Comparison of ENCODE assay signal across 23 cellular contexts in genomic region chr16:46907061-46907774, GRCh38. TPM values are rescaled to one million over a fixed set of nuclear protein-coding genes. Genes with fewer than 3 reads are reported as not detected.
DNase-seq lines count a peak whose midpoint lies in the region; ATAC-seq and TF ChIP-seq lines count a peak whose summit lies in the region.
"Had no signal": no experiment of that assay in that cellular context is flagged by ENCODE, and none has a peak within 500 bp of the region (broad histone marks: within the 10 kb centered on the region; RNA-seq: fewer than 3 reads in every experiment).

No MANE protein-coding gene starts in this region.

- TF ChIP-seq POLR2A in testis (IDR thresholded peaks at IDR 0.05): no peak

- H3K4me1 Mint-ChIP-seq in activated CD4-positive, alpha-beta T cell treated with anti-CD3 and anti-CD28 coated beads, Interleukin-2, amount 10 ng/mL, durations not matched to agents 7 days and 5 days: peaks cover 15% of the 10 kb centered on the region

- CTCF ChIA-PET in activated CD4-positive, alpha-beta T cell treated with anti-CD3 and anti-CD28 coated beads, Interleukin-2, amount 10 ng/mL, durations not matched to agents 7 days and 5 days (lab: Charles Lee): interaction anchor here (1.1 to 1.7 kb wide), 2 partner anchors 53 to 233 kb away, joined by 4 to 6 read pairs; no protein-coding TSS in a partner anchor

- 49 to 50% methylated on average over 12 of the region's 12 CpGs for WGBS in testis, 2 donors

- peak overlapping the region; percentile 82 for H3K27ac ChIP-seq in angular gyrus (ENCODE audit: low read depth, low read length)
- peak overlapping the region; percentile 61 to 70 for H3K27ac ChIP-seq in testis
- H3K27ac ChIP-seq: C4-2B, foreskin keratinocyte, upper lobe of right lung, VCaP had no signal

- no peaks in the 10 kb centered on the region for H3K36me3 Mint-ChIP-seq in activated CD4-positive, alpha-beta T cell treated with anti-CD3 and anti-CD28 coated beads, Interleukin-2, amount 10 ng/mL, durations not matched to agents 7 days and 5 days (ENCODE audit: low read depth)
- H3K36me3 Mint-ChIP-seq: activated naive CD8-positive, alpha-beta T cell had no signal

- no peak for DNase-seq in activated CD4-positive, alpha-beta T cell treated with anti-CD3 and anti-CD28 coated beads, Interleukin-2, amount 10 ng/mL, durations not matched to agents 7 days and 5 days
- DNase-seq in activated CD4-positive, alpha-beta T cell treated with anti-CD3 and anti-CD28 coated beads for 4 hours: no peak
- DNase-seq in myocyte (ENCODE audit: low read depth): peak; percentile 34
- DNase-seq in testis: peak; percentile 82
- no peak for DNase-seq in head of caudate nucleus
- no peak for DNase-seq in activated gamma-delta T cell (lab: John Stamatoyannopoulos, UW)
- DNase-seq: activated CD4-positive, alpha-beta memory T cell treated with anti-CD3 and anti-CD28 coated beads, Interleukin-2, amount 10 ng/mL, durations not matched to agents 7 days and 5 days; activated T-cell treated with anti-CD3 and anti-CD28 coated beads, Interleukin-2, amount 50 U/mL, for 24 hours; body of pancreas; foreskin keratinocyte; GDM1; kidney glomerular epithelial cell; NCI-H510A treated with DMSO at 0.1 percent for 48 hours; stimulated activated CD4-positive, alpha-beta T cell treated with anti-CD3 and anti-CD28 coated beads, Interleukin-12 subunit alpha, Interleukin-12 subunit beta, amount 100 ng/mL, for 4 hours; upper lobe of right lung had no signal

- ATAC-seq in GM19397 (IDR thresholded peaks at IDR 0.05; ENCODE audit: unreplicated experiment): no peak
- ATAC-seq: body of pancreas, foreskin keratinocyte, HCT116, upper lobe of right lung had no signal

- no peaks in the 10 kb centered on the region for H3K27me3 Mint-ChIP-seq in activated CD4-positive, alpha-beta T cell treated with anti-CD3 and anti-CD28 coated beads, Interleukin-2, amount 10 ng/mL, durations not matched to agents 7 days and 5 days
- H3K27me3 Mint-ChIP-seq: activated CD4-positive, alpha-beta memory T cell treated with anti-CD3 and anti-CD28 coated beads, Interleukin-2, amount 10 ng/mL, durations not matched to agents 7 days and 5 days; activated naive CD8-positive, alpha-beta T cell; activated T-cell treated with anti-CD3 and anti-CD28 coated beads, Interleukin-2, amount 50 U/mL, for 24 hours; dendritic cell treated with granulocyte-macrophage colony-stimulating factor and Interleukin-4, amounts not matched to agents 40 ng/mL and 50 ng/mL, for 4 days had no signal

- H3K36me3 ChIP-seq in testis (ENCODE audit: low read depth, missing control alignments): no peaks in the 10 kb centered on the region
- H3K36me3 ChIP-seq: upper lobe of right lung had no signal

- no peaks in the 10 kb centered on the region for H3K27me3 ChIP-seq in testis
- H3K27me3 ChIP-seq: body of pancreas, foreskin keratinocyte, upper lobe of right lung had no signal

- intact Hi-C loops in testis (cut with DNase I; ENCODE audit: low total_unique reads): loop anchor here (5.0 kb wide), 1 partner anchor 50 kb away; no protein-coding TSS in a partner anchor
- intact Hi-C loops in head of caudate nucleus (cut with DNase I): loop anchor here (5.0 kb wide), 1 partner anchor 55 kb away; no protein-coding TSS in a partner anchor

- H3K9me3 ChIP-seq in testis: no peaks in the 10 kb centered on the region
- H3K9me3 ChIP-seq: body of pancreas, upper lobe of right lung had no signal

- POLR2A ChIA-PET in activated CD4-positive, alpha-beta T cell treated with anti-CD3 and anti-CD28 coated beads, Interleukin-2, amount 10 ng/mL, durations not matched to agents 7 days and 5 days (lab: Charles Lee): no interaction called here

- peaks cover 22% of the 10 kb centered on the region for H3K4me1 ChIP-seq in testis
- H3K4me1 ChIP-seq: foreskin keratinocyte, upper lobe of right lung had no signal

- peak overlapping the region; percentile 17 for H3K27ac Mint-ChIP-seq in activated CD4-positive, alpha-beta T cell treated with anti-CD3 and anti-CD28 coated beads, Interleukin-2, amount 10 ng/mL, durations not matched to agents 7 days and 5 days
- H3K27ac Mint-ChIP-seq: activated CD4-positive, alpha-beta memory T cell treated with anti-CD3 and anti-CD28 coated beads, Interleukin-2, amount 10 ng/mL, durations not matched to agents 7 days and 5 days; activated naive CD8-positive, alpha-beta T cell; activated T-cell treated with anti-CD3 and anti-CD28 coated beads, Interleukin-2, amount 50 U/mL, for 24 hours; dendritic cell treated with granulocyte-macrophage colony-stimulating factor and Interleukin-4, amounts not matched to agents 40 ng/mL and 50 ng/mL, for 4 days; nephron had no signal

- no peak for TF ChIP-seq CTCF in testis (IDR thresholded peaks at IDR 0.05)

- no peak overlapping the region for H3K4me3 Mint-ChIP-seq in activated CD4-positive, alpha-beta T cell treated with anti-CD3 and anti-CD28 coated beads, Interleukin-2, amount 10 ng/mL, durations not matched to agents 7 days and 5 days
- H3K4me3 Mint-ChIP-seq: activated CD4-positive, alpha-beta memory T cell treated with anti-CD3 and anti-CD28 coated beads, Interleukin-2, amount 10 ng/mL, durations not matched to agents 7 days and 5 days; activated naive CD8-positive, alpha-beta T cell; activated T-cell treated with anti-CD3 and anti-CD28 coated beads, Interleukin-2, amount 50 U/mL, for 24 hours; dendritic cell treated with granulocyte-macrophage colony-stimulating factor and Interleukin-4, amounts not matched to agents 40 ng/mL and 50 ng/mL, for 4 days; nephron had no signal

- H3K4me3 ChIP-seq in testis: no peak overlapping the region
- H3K4me3 ChIP-seq: body of pancreas, upper lobe of right lung had no signal

- no peaks in the 10 kb centered on the region for H3K9me3 Mint-ChIP-seq in activated CD4-positive, alpha-beta T cell treated with anti-CD3 and anti-CD28 coated beads, Interleukin-2, amount 10 ng/mL, durations not matched to agents 7 days and 5 days
- H3K9me3 Mint-ChIP-seq: activated CD4-positive, alpha-beta memory T cell treated with anti-CD3 and anti-CD28 coated beads, Interleukin-2, amount 10 ng/mL, durations not matched to agents 7 days and 5 days; activated T-cell treated with anti-CD3 and anti-CD28 coated beads, Interleukin-2, amount 50 U/mL, for 24 hours; dendritic cell treated with granulocyte-macrophage colony-stimulating factor and Interleukin-4, amounts not matched to agents 40 ng/mL and 50 ng/mL, for 4 days; nephron had no signal

RNA-seq across cellular contexts. Expression of gene GPT2, which starts 23.1 kb away (rescaled TPM):
- total RNA-seq in activated CD4-positive, alpha-beta T cell treated with anti-CD3 and anti-CD28 coated beads, Interleukin-2, amount 10 ng/mL, durations not matched to agents 7 days and 5 days: 1 to 10 TPM; 3.9 to 4.0 TPM
- total RNA-seq in myocyte (17.0 and 22.1 TPM in 2 replicates), testis (10 to 100 TPM; 46.6 to 80.6 TPM)
- polyA plus RNA-seq in myocyte (2012): 30.1 TPM
- polyA plus RNA-seq in testis (ENCODE audit: insufficient read depth, low read depth, low replicate concordance): 38.8 TPM

Comparison
In these comparisons a context has a peak if more than half of its experiments do, and no peak if none do; other contexts are left out.
1. DNase-seq: peak in myocyte (single experiment) and testis (single experiment); none in activated CD4-positive, alpha-beta T cell treated with anti-CD3 and anti-CD28 coated beads, Interleukin-2, amount 10 ng/mL, durations not matched to agents 7 days and 5 days (single experiment), activated CD4-positive, alpha-beta T cell treated with anti-CD3 and anti-CD28 coated beads for 4 hours (0 of 2), head of caudate nucleus (0 of 42) and activated gamma-delta T cell (single experiment).